17 cellular contexts compared by ENCODE assay signal in the genomic region with DNA sequence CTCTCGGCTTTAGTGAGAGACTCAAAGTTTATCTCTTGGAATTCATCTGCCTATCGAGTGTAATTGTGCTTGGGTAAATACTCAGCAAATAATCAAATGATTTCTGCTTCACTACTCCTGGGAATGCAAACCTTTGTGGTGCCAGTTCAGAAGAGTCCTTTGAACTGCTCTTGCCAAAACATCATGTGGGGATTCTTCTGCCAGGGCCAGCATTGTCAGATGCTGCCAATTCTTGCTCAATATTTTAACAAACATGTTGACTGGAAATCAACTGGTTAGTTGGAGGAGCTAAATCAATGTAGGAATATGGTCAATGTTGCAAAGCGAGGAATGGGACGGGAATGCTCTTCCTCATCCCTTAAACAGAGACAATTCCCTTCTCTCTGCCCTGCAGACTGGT.
"Had no signal": no experiment of that assay in that cellular context is flagged by ENCODE, and none has a peak within 500 bp of the region (broad histone marks: within the 10 kb centered on the region; RNA-seq: fewer than 3 reads in every experiment).

No MANE protein-coding gene starts in this region.

- H3K27ac ChIP-seq: breast epithelium, esophagus muscularis mucosa, prostate gland had no signal

- H3K4me1 ChIP-seq: breast epithelium, esophagus muscularis mucosa, prostate gland had no signal

- H3K36me3 ChIP-seq: breast epithelium, esophagus muscularis mucosa, prostate gland had no signal

- H3K27me3 ChIP-seq: breast epithelium, esophagus muscularis mucosa had no signal

- H3K9me3 ChIP-seq: breast epithelium, esophagus muscularis mucosa, prostate gland had no signal

- ATAC-seq: activated CD4-positive, CD25-positive, alpha-beta regulatory T cell treated with anti-CD3 and anti-CD28 coated beads, Interleukin-2, amount 50 U/mL, for 24 hours; activated T-cell treated with anti-CD3 and anti-CD28 coated beads, Interleukin-2, amount 50 U/mL, for 4 hours; left colon; SK-N-SH treated with all-trans-retinoic acid at 6 μM for 48 hours; stimulated activated naive B cell treated with anti-CD40 and anti-IgM and Interleukin-4, amounts not matched to agents 10 μg/mL and 1 μg/mL and 100 μg/mL, for 72 hours had no signal

- DNase-seq: activated CD4-positive, alpha-beta T cell treated with anti-CD3 and anti-CD28 coated beads, Interleukin-2, amount 50 U/mL, for 1 hour; activated CD8-positive, alpha-beta memory T cell treated with anti-CD3 and anti-CD28 coated beads, Interleukin-2, amount 50 U/mL, for 4 hours; activated naive CD4-positive, alpha-beta T cell treated with anti-CD3 and anti-CD28 coated beads for 36 hours; activated T-cell treated with anti-CD3 and anti-CD28 coated beads, Interleukin-2, amount 50 U/mL, for 4 hours; anterior cingulate cortex; cerebellar nuclear complex; cortex of kidney; hippocampal formation; left colon; stimulated activated naive B cell treated with anti-CD40 and anti-IgM and Interleukin-4, amounts not matched to agents 10 μg/mL and 1 μg/mL and 100 μg/mL, for 72 hours; T-helper 1 cell; T-helper 9 cell had no signal

- H3K4me3 ChIP-seq: breast epithelium, esophagus muscularis mucosa, prostate gland had no signal
